8 cellular contexts compared by ENCODE assay signal in genomic region chr5:159458217-159458711, GRCh38.
DNase-seq lines count a peak whose midpoint lies in the region; ATAC-seq and TF ChIP-seq lines count a peak whose summit lies in the region.
"Had no signal": no experiment of that assay in that cellular context is flagged by ENCODE, and none has a peak within 500 bp of the region (broad histone marks: within the 10 kb centered on the region; RNA-seq: fewer than 3 reads in every experiment).

No MANE protein-coding gene starts in this region.

- H3K36me3 Mint-ChIP-seq in memory B cell: no peaks in the 10 kb centered on the region
- no peaks in the 10 kb centered on the region for H3K36me3 Mint-ChIP-seq in GM23338 (ENCODE audit: low read depth)

- H3K9me2 ChIP-seq in GM23338 (ENCODE audit: insufficient read depth): no peaks in the 10 kb centered on the region

- H4K20me1 ChIP-seq in GM23338 (replicated peaks; ENCODE audit: insufficient read depth): no peaks in the 10 kb centered on the region

- H3K4me3 Mint-ChIP-seq in memory B cell (peak overlapping the region; percentile 58), GM23338 (no peak overlapping the region)

- no peak overlapping the region for H3K4me2 ChIP-seq in GM23338

- WGBS in spleen, 5 donors: 53 to 69% (median 61%) methylated on average over 4 of the region's 4 CpGs

- DNase-seq in memory B cell (ENCODE audit: low spot score in 2 of 2) (peak in 1 of 2 donors; percentile 45), spleen (no peak), GM23338 (ENCODE audit: low spot score) (no peak), omental fat pad (ENCODE audit: low spot score) (no peak)
- DNase-seq: NCI-H187 treated with DMSO at 0.1 percent for 48 hours had no signal

- intact Hi-C loops in spleen (cut with DNase I; ENCODE audit: low total_unique reads): no loop called here

- H3F3A ChIP-seq in GM23338 (replicated peaks; ENCODE audit: low read depth): no peaks in the 10 kb centered on the region

- no peaks in the 10 kb centered on the region for H3K9me3 ChIP-seq in spleen

- H3K4me1 Mint-ChIP-seq in memory B cell: peaks cover 41% of the 10 kb centered on the region
- H3K4me1 Mint-ChIP-seq in GM23338: no peaks in the 10 kb centered on the region

- peaks cover 0 to 28% (median 9%) of the 10 kb centered on the region in 6 donors for H3K4me1 ChIP-seq in spleen
- H3K4me1 ChIP-seq in GM23338 (ENCODE audit: insufficient read depth): no peaks in the 10 kb centered on the region

- no peaks in the 10 kb centered on the region for H3K79me2 ChIP-seq in GM23338 (replicated peaks; ENCODE audit: insufficient read depth)

- H3K36me3 ChIP-seq in spleen (no peaks in the 10 kb centered on the region), GM23338 (ENCODE audit: insufficient read depth) (no peaks in the 10 kb centered on the region)

- no peak overlapping the region for H3K27ac ChIP-seq in spleen
- no peak overlapping the region for H3K27ac ChIP-seq in GM23338 (ENCODE audit: low read depth)

- H3K9me3 Mint-ChIP-seq in memory B cell: no peaks in the 10 kb centered on the region
- no peaks in the 10 kb centered on the region for H3K9me3 Mint-ChIP-seq in GM23338

- H3K4me3 ChIP-seq in spleen (no peak overlapping the region), GM23338 (no peak overlapping the region)

- TF ChIP-seq CTCF in spleen (IDR thresholded peaks at IDR 0.05 in 8 of 11, conservative IDR thresholded peaks at IDR 0.05 in 3 of 11) (no peak), GM23338 (conservative IDR thresholded peaks at IDR 0.05; ENCODE audit: low read depth in 2 of 2) (no peak), omental fat pad (IDR thresholded peaks at IDR 0.05) (no peak)

- no peak overlapping the region for H2AFZ ChIP-seq in GM23338

- no peaks in the 10 kb centered on the region for H3K27me3 Mint-ChIP-seq in memory B cell
- H3K27me3 Mint-ChIP-seq in GM23338 (ENCODE audit: insufficient read depth, low read depth, poor library complexity): peaks cover 3% of the 10 kb centered on the region

- H3K27ac Mint-ChIP-seq in memory B cell (peak overlapping the region; percentile 83), GM23338 (no peak overlapping the region)

- no peak for TF ChIP-seq POLR2A in spleen (IDR thresholded peaks at IDR 0.05)

- ATAC-seq in GM18867 (IDR thresholded peaks at IDR 0.05; ENCODE audit: unreplicated experiment) (peak; percentile 42), GM21619 (IDR thresholded peaks at IDR 0.05; ENCODE audit: unreplicated experiment) (peak; percentile 45), HG03521 (IDR thresholded peaks at IDR 0.05; ENCODE audit: unreplicated experiment) (peak; percentile 29), memory B cell (ENCODE audit: low read depth) (peak; percentile 84), GM23338 (no peak), omental fat pad (ENCODE audit: low FRiP score) (no peak)

- H3K27me3 ChIP-seq in spleen (replicated peaks in 1 of 7) (no peaks in the 10 kb centered on the region), GM23338 (ENCODE audit: insufficient read depth) (no peaks in the 10 kb centered on the region)

TF ChIP-seq in GM23338, 12 proteins besides CTCF, POLR2A, EP300 and RAD21 (continues in another document):
- TF ChIP-seq ZNF462 (CRISPR knock-in tag; IDR thresholded peaks at IDR 0.05) (no peak), REST (IDR thresholded peaks at IDR 0.05; ENCODE audit: unreplicated experiment) (no peak), EZH2phosphoT487 (IDR thresholded peaks at IDR 0.05; ENCODE audit: unreplicated experiment) (no peak), CREB1 (CRISPR knock-in tag; IDR thresholded peaks at IDR 0.05; ENCODE audit: low read depth) (no peak), ZNF331 (CRISPR knock-in tag; IDR thresholded peaks at IDR 0.05; ENCODE audit: low read depth) (no peak), STAT1 (IDR thresholded peaks at IDR 0.05; ENCODE audit: unreplicated experiment) (no peak), JUNB (IDR thresholded peaks at IDR 0.05; ENCODE audit: unreplicated experiment) (no peak), POLR2AphosphoS5 (IDR thresholded peaks at IDR 0.05; ENCODE audit: low read depth) (no peak), ZNF114 (CRISPR knock-in tag; IDR thresholded peaks at IDR 0.05) (no peak)

Comparison
In these comparisons a context has a peak if more than half of its experiments do, and no peak if none do; other contexts are left out.
1. ATAC-seq: peak in GM18867 (single experiment), GM21619 (single experiment), HG03521 (single experiment) and memory B cell (single experiment); none in GM23338 (single experiment) and omental fat pad (single experiment).